In genomic region chr10:43066481-43066880, GRCh38 we compare ENCODE assay signal across 22 cellular contexts. TPM values are rescaled to one million over a fixed set of nuclear protein-coding genes. Genes with fewer than 3 reads are reported as not detected.
"Had no signal": no experiment of that assay in that cellular context is flagged by ENCODE, and none has a peak within 500 bp of the region (broad histone marks: within the 10 kb centered on the region; RNA-seq: fewer than 3 reads in every experiment).

No MANE protein-coding gene starts in this region.

- H3K9me3 ChIP-seq: SK-N-SH had no signal

- H3K4me2 ChIP-seq: SK-N-SH had no signal

- DNase-seq: KBM-7, MV-4-11, NCI-H1048, NCI-H1105, NCI-H1417, NCI-H1436 treated with DMSO at 0.1 percent for 48 hours, NCI-H1694, NCI-H1930, NCI-H2081, NCI-H2107, NCI-H2227 treated with DMSO at 0.1 percent for 48 hours, NCI-H510A, NCI-H524 treated with DMSO at 0.1 percent for 48 hours, NCI-H69, NCI-H774, RPMI8226, SHP77, SK-N-SH had no signal

- H3K9ac ChIP-seq: SK-N-SH had no signal

RNA-seq across cellular contexts. Expression of gene RET, which starts 10.4 kb away (rescaled TPM):
- total RNA-seq: HT-29, LHCN-M2, MCF 10A, SK-MEL-5 had no signal
